In the genomic region with DNA sequence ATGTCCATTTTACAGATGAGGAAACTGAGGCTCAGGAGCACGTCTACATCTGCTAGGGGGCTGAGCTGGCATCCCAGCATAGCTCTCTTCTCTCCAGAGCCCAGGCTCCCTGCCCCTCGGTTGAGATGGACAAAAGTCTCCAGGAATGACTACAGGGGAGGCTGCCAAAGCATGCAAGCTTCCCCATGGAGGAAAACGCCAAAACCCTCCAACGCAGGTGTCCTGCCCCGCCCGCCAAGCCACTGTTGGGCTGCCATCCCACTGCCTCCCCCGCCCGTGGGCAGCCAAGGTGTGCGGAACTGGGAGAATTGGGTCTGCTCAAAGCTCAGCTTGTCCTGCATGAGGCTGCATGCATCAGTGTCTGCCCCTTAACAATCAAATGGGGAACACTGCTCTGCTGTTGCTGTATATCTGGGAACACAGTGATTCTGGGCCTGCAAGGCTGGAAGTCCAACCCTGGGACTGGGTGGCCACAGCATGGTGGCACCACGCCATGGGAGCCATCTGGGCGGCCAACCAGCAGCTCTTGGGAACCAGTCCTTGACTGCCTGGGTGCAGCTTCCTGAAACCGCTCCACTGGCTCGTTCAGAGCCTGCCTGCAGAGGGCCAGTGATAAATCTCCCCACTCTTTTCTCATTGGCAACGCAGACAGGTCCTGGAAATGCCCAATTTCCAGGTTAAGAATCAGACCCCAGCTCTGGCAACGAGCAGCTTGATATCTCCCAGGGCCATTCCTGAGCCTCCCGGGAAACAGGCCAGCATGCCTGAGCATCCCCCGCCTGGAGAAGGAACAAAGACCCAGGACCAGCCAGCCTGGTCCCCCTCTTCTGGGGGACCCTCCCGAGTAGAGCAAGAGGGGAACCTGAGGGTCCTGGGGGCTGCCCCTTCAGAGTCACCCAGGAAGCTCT, we compare ENCODE assay signal across 8 cellular contexts. TPM values are rescaled to one million over a fixed set of nuclear protein-coding genes. Genes with fewer than 3 reads are reported as not detected.
DNase-seq lines count a peak whose midpoint lies in the region; ATAC-seq and TF ChIP-seq lines count a peak whose summit lies in the region.

No MANE protein-coding gene starts in this region.

- H3K9me3 Mint-ChIP-seq in endothelial cell (ENCODE audit: unreplicated experiment) (no peaks in the 10 kb centered on the region), nephron (no peaks in the 10 kb centered on the region)

- H3K4me1 Mint-ChIP-seq in endothelial cell (ENCODE audit: unreplicated experiment) = peaks cover 54% of the 10 kb centered on the region
- H3K4me1 Mint-ChIP-seq in nephron = peaks cover 58% of the 10 kb centered on the region

- intact Hi-C loops in A673 (cut with micrococcal nuclease; ENCODE audit: unreplicated experiment) = no loop called here

- peaks cover 46% of the 10 kb centered on the region for H3K4me1 ChIP-seq in A673 (ENCODE audit: insufficient read depth, low read length, poor library complexity, severe bottlenecking)

- POLR2A ChIA-PET in A673 (lab: Charles Lee; ENCODE audit: low non-redundant PET) = no interaction called here

- peaks cover 14% of the 10 kb centered on the region for H3K27me3 Mint-ChIP-seq in endothelial cell (ENCODE audit: unreplicated experiment)
- H3K27me3 Mint-ChIP-seq in nephron (ENCODE audit: low read depth) = peaks cover 3% of the 10 kb centered on the region

- peak overlapping the region; percentile 71 for H3K4me3 Mint-ChIP-seq in endothelial cell (ENCODE audit: unreplicated experiment)
- peak overlapping the region in 2 of 3 experiments; percentile 24 to 30 for H3K4me3 Mint-ChIP-seq in nephron

- DNase-seq in A673 (ENCODE audit: low spot score) (no peak), LNCaP clone FGC (ENCODE audit: low read depth) (peak; percentile 87), endothelial cell (ENCODE audit: low spot score) (no peak), NCI-H1092 treated with DMSO at 0.1 percent for 48 hours (lab: John Stamatoyannopoulos, UW) (no peak), 8988T (no peak)
- no peak for DNase-seq in stimulated activated CD4-positive, alpha-beta T cell treated with anti-CD3 and anti-CD28 coated beads, Interleukin-2, amount 100 ng/mL, for 24 hours

- H3K27ac Mint-ChIP-seq in endothelial cell (ENCODE audit: unreplicated experiment) = no peak overlapping the region
- peak overlapping the region in 2 of 3 experiments; percentile 33 to 41 for H3K27ac Mint-ChIP-seq in nephron

- H3K4me3 ChIP-seq in A673 (ENCODE audit: low read depth, low read length, poor library complexity, severe bottlenecking) (no peak overlapping the region), LNCaP clone FGC (ENCODE audit: low read depth, low read length) (no peak overlapping the region)

- no peaks in the 10 kb centered on the region for H3K27me3 ChIP-seq in A673 (replicated peaks; ENCODE audit: insufficient read depth, low read depth, low read length, poor library complexity)

- ATAC-seq in GM21390 (IDR thresholded peaks at IDR 0.05; ENCODE audit: unreplicated experiment) = no peak

- CTCF ChIA-PET in A673 (lab: Charles Lee) = interaction anchor here (1.5 kb wide), 1 partner anchor 27 kb away, joined by 4 read pairs; no protein-coding TSS in a partner anchor

- TF ChIP-seq CTCF in A673 (conservative IDR thresholded peaks at IDR 0.05; ENCODE audit: low read depth, low read length) (no peak), LNCaP clone FGC (IDR thresholded peaks at IDR 0.05; ENCODE audit: control insufficient read depth, extremely low read depth, insufficient read depth) (peak; percentile 29), endothelial cell (IDR thresholded peaks at IDR 0.05; ENCODE audit: unreplicated experiment) (no peak), nephron (IDR thresholded peaks at IDR 0.05; ENCODE audit: unreplicated experiment in 3 of 3) (no peak)

- no peaks in the 10 kb centered on the region for H3K36me3 ChIP-seq in A673 (ENCODE audit: insufficient read depth, low read length, poor library complexity, severe bottlenecking)

- no peaks in the 10 kb centered on the region for H3K9me3 ChIP-seq in A673 (ENCODE audit: low read depth, low read length, poor library complexity, severe bottlenecking)

- peaks cover 12% of the 10 kb centered on the region for H3K36me3 Mint-ChIP-seq in endothelial cell (ENCODE audit: low read depth, unreplicated experiment)
- no peaks in the 10 kb centered on the region for H3K36me3 Mint-ChIP-seq in nephron (ENCODE audit: low read depth)

- no TSS peak for BruUV-seq in A673 (replicated peaks; lab: Mats Ljungman, UMichigan)

- H3K27ac ChIP-seq in A673 (ENCODE audit: low read depth, low read length, poor library complexity, severe bottlenecking) = peak overlapping the region; percentile 10

RNA-seq across cellular contexts. Expression of a gene that starts 3.5 kb away (rescaled TPM):
- total RNA-seq in A673 (2021) (40.1 and 42.3 TPM in 2 replicates), endothelial cell (ENCODE audit: unreplicated experiment) (80.6 TPM)

RNA-seq across cellular contexts. Expression of a gene that starts 46.2 kb away (rescaled TPM):
- total RNA-seq in A673 (2021) = 1.8 and 2.6 TPM in 2 replicates
- total RNA-seq in endothelial cell (ENCODE audit: unreplicated experiment) = 98.4 TPM

RNA-seq across cellular contexts. Expression of a gene that starts 55.7 kb away (rescaled TPM):
- total RNA-seq in A673 (2021) (2.8 and 3.4 TPM in 2 replicates), endothelial cell (ENCODE audit: unreplicated experiment) (4.2 TPM)

Comparison
In these comparisons a context has a peak if more than half of its experiments do, and no peak if none do; other contexts are left out.
1. RNA of a gene that starts 46.2 kb away (total RNA-seq): 98.4 TPM in endothelial cell (single experiment); 1.8 to 2.6 TPM in A673; every median in the first group is over 10 times any median in the second.